In genomic region chr17:39196820-39197331, GRCh38 we compare ENCODE assay signal across 8 cellular contexts. TPM values are rescaled to one million over a fixed set of nuclear protein-coding genes. Genes with fewer than 3 reads are reported as not detected.
DNase-seq lines count a peak whose midpoint lies in the region; ATAC-seq, FAIRE-seq and TF ChIP-seq lines count a peak whose summit lies in the region.

No MANE protein-coding gene starts in this region.

- ATAC-seq in T-cell (replicated peaks in 1 of 4) (peak in 2 of 4 experiments; percentile 1 to 7), GM21619 (IDR thresholded peaks at IDR 0.05; ENCODE audit: unreplicated experiment) (no peak)

- POLR2A ChIA-PET in AG04449 (lab: Yijun Ruan, JAX), result no interaction called here
- POLR2A ChIA-PET in T-cell (lab: Charles Lee), result no interaction called here

- H3K79me2 ChIP-seq in fibroblast of lung (ENCODE audit: control insufficient read depth, insufficient read depth, low read length), result peaks cover 31% of the 10 kb centered on the region

- H3K4me3 Mint-ChIP-seq in T-cell (peak overlapping the region; percentile 91 to 99 (median 98)), progenitor cell of endocrine pancreas (ENCODE audit: low read depth) (peak overlapping the region; percentile 69)

- H3K27me3 ChIP-seq in fibroblast of lung (ENCODE audit: control insufficient read depth, insufficient read depth, low read length), result no peaks in the 10 kb centered on the region

- peak overlapping the region; percentile 69 for H3K4me2 ChIP-seq in fibroblast of lung (ENCODE audit: extremely low read depth, insufficient read depth, low read length)

- no peaks in the 10 kb centered on the region for H3K27me3 Mint-ChIP-seq in T-cell
- H3K27me3 Mint-ChIP-seq in progenitor cell of endocrine pancreas, result no peaks in the 10 kb centered on the region

- H3K36me3 ChIP-seq in fibroblast of lung (ENCODE audit: control insufficient read depth, insufficient read depth, low read length), result peaks cover 16% of the 10 kb centered on the region

- H3K4me3 ChIP-seq in AG04449 (ENCODE audit: low read depth, low read length) (peak overlapping the region; percentile 78), GM12865 (ENCODE audit: low read depth, low read length) (peak overlapping the region; percentile 83), fibroblast of lung (replicated peaks in 1 of 4; ENCODE audit: control extremely low read depth in 1 of 4, insufficient read depth in 1 of 4, low read depth in 3 of 4, low read length in 4 of 4) (peak overlapping the region; percentile 61 to 84 (median 68))

- TF ChIP-seq CTCF in AG04449 (IDR thresholded peaks at IDR 0.05; ENCODE audit: insufficient read depth, low read length, missing control alignments) (no peak), GM12865 (IDR thresholded peaks at IDR 0.05; ENCODE audit: insufficient read depth, low read depth, low read length, missing control alignments) (no peak), fibroblast of lung (conservative IDR thresholded peaks at IDR 0.05 in 1 of 2, IDR thresholded peaks at IDR 0.05 in 1 of 2; ENCODE audit: low read depth in 1 of 2, low read length in 2 of 2) (no peak), progenitor cell of endocrine pancreas (IDR thresholded peaks at IDR 0.05; ENCODE audit: unreplicated experiment) (no peak)

- H3K27ac ChIP-seq in fibroblast of lung (ENCODE audit: insufficient read depth, low read length), result peak overlapping the region; percentile 41

- DNase-seq in AG04449 (ENCODE audit: low read depth, low spot score) (no peak), GM12865 (ENCODE audit: low read depth) (peak; percentile 70), T-cell (peak in 1 of 34 experiments; percentile 22), fibroblast of lung (ENCODE audit: low read depth in 2 of 2) (no peak), progenitor cell of endocrine pancreas (ENCODE audit: low spot score, unreplicated experiment) (no peak), GM12891 (ENCODE audit: insufficient read length, low spot score) (no peak), pons (ENCODE audit: low spot score) (no peak)

- H3K27ac Mint-ChIP-seq in T-cell (no peak overlapping the region), progenitor cell of endocrine pancreas (no peak overlapping the region)

- no peak for TF ChIP-seq POLR2A in GM12891 (IDR thresholded peaks at IDR 0.05; ENCODE audit: low read depth, low read length)

- H3K9me3 Mint-ChIP-seq in T-cell, result no peaks in the 10 kb centered on the region
- no peaks in the 10 kb centered on the region for H3K9me3 Mint-ChIP-seq in progenitor cell of endocrine pancreas (ENCODE audit: low read depth)

- H3K4me1 Mint-ChIP-seq in T-cell (peaks cover 55 to 63% (median 60%) of the 10 kb centered on the region in 3 donors), progenitor cell of endocrine pancreas (ENCODE audit: low read depth) (peaks cover 14% of the 10 kb centered on the region)

- no peaks in the 10 kb centered on the region for H3K9me3 ChIP-seq in fibroblast of lung (ENCODE audit: control insufficient read depth, insufficient read depth, low read depth, low read length)

- peaks cover 19% of the 10 kb centered on the region for H3K36me3 Mint-ChIP-seq in T-cell
- peaks cover 11% of the 10 kb centered on the region for H3K36me3 Mint-ChIP-seq in progenitor cell of endocrine pancreas (ENCODE audit: insufficient read depth)

- H3K9ac ChIP-seq in fibroblast of lung (ENCODE audit: insufficient read depth, low read length), result peak overlapping the region; percentile 62

- FAIRE-seq in GM12891 (lab: Jason Lieb, UNC), result no peak

- H4K20me1 ChIP-seq in fibroblast of lung (ENCODE audit: control insufficient read depth, extremely low read depth, insufficient read depth, low read length), result no peaks in the 10 kb centered on the region

- CTCF ChIA-PET in AG04449 (lab: Yijun Ruan, JAX), result interaction anchor here (1.0 to 9.2 kb wide), 6 partner anchors 11 to 213 kb away, joined by 3 to 76 read pairs (median 8); no protein-coding TSS in a partner anchor
- CTCF ChIA-PET in T-cell (lab: Charles Lee), result interaction anchor here in 1 of 2 donors (1.4 to 1.5 kb wide), 2 partner anchors 43 to 214 kb away, joined by 3 read pairs; no protein-coding TSS in a partner anchor

- H3K4me1 ChIP-seq in fibroblast of lung (ENCODE audit: control insufficient read depth, extremely low read depth, insufficient read depth, low read length), result peaks cover 15% of the 10 kb centered on the region

- H2AFZ ChIP-seq in fibroblast of lung (ENCODE audit: low read length), result no peak overlapping the region

TF ChIP-seq in GM12891, 5 proteins besides CTCF, POLR2A, EP300 and RAD21:
- TF ChIP-seq POLR2AphosphoS5 (IDR thresholded peaks at IDR 0.05; ENCODE audit: low read depth, low read length) (no peak), SPI1 (IDR thresholded peaks at IDR 0.05; ENCODE audit: low read depth, low read length) (no peak), TAF1 (IDR thresholded peaks at IDR 0.05; ENCODE audit: low read depth, low read length) (no peak), POU2F2 (IDR thresholded peaks at IDR 0.05; ENCODE audit: low read depth, low read length) (no peak), PAX5 (IDR thresholded peaks at IDR 0.05; ENCODE audit: insufficient read depth, low read length, severe bottlenecking) (no peak)

RNA-seq across cellular contexts. Expression of gene CACNB1, which starts 0.6 kb away (rescaled TPM):
- 10 to 100 TPM; 10.8 to 23.2 (median 21.4) TPM for total RNA-seq in T-cell
- total RNA-seq in fibroblast of lung, result 2.3 and 5.9 TPM in 2 replicates
- 4.2 and 5.7 TPM in 2 replicates for polyA plus RNA-seq in fibroblast of lung
- 4.6 and 6.2 TPM in 2 replicates for polyA plus RNA-seq in fibroblast of lung (2012)
- polyA minus RNA-seq in fibroblast of lung (ENCODE audit: low replicate concordance), result 5.1 and 5.8 TPM in 2 replicates
- total RNA-seq in progenitor cell of endocrine pancreas, result 11.3 and 13.8 TPM in 2 replicates
- 2.3 TPM for polyA plus RNA-seq in GM12891 (2012; ENCODE audit: low read depth, missing spikeins)

RNA-seq across cellular contexts. Expression of gene RPL19, which starts 3.2 kb away (rescaled TPM):
- total RNA-seq in T-cell, result 1,000 to 10,000 TPM; 2,988 to 3,293 (median 3,174) TPM
- 1,378 and 1,996 TPM in 2 replicates for total RNA-seq in fibroblast of lung
- 1,814 and 2,237 TPM in 2 replicates for polyA plus RNA-seq in fibroblast of lung
- polyA plus RNA-seq in fibroblast of lung (2012), result 2,049 and 2,331 TPM in 2 replicates
- polyA minus RNA-seq in fibroblast of lung (ENCODE audit: low replicate concordance), result 547 and 575 TPM in 2 replicates
- total RNA-seq in progenitor cell of endocrine pancreas, result 1,229 and 1,297 TPM in 2 replicates
- 3,934 TPM for polyA plus RNA-seq in GM12891 (2012; ENCODE audit: low read depth, missing spikeins)

RNA-seq across cellular contexts. Expression of gene STAC2, which starts 28.9 kb away (rescaled TPM):
- total RNA-seq in T-cell, result under 1 TPM in 3 of 5 donors, not detected in 2; 0.12 to 0.15 (median 0.13) TPM
- total RNA-seq in fibroblast of lung, result under 0.01 TPM in 1 of 2 replicates, not detected in the other
- 0.01 TPM in 1 of 2 replicates, not detected in the other for polyA plus RNA-seq in fibroblast of lung
- not detected in 2 replicates for polyA plus RNA-seq in fibroblast of lung (2012)
- polyA minus RNA-seq in fibroblast of lung (ENCODE audit: low replicate concordance), result not detected in 2 replicates
- not detected in 2 replicates for total RNA-seq in progenitor cell of endocrine pancreas
- polyA plus RNA-seq in GM12891 (2012; ENCODE audit: low read depth, missing spikeins), result not detected

RNA-seq across cellular contexts. Expression of gene ARL5C, which starts 30.9 kb away (rescaled TPM):
- total RNA-seq in T-cell (under 1 TPM in 1 of 5 donors, not detected in 4; 0.90 TPM), fibroblast of lung (not detected in 2 replicates), progenitor cell of endocrine pancreas (not detected in 2 replicates)
- not detected in 2 replicates for polyA plus RNA-seq in fibroblast of lung
- not detected in 2 replicates for polyA plus RNA-seq in fibroblast of lung (2012)
- polyA minus RNA-seq in fibroblast of lung (ENCODE audit: low replicate concordance), result not detected in 2 replicates
- not detected for polyA plus RNA-seq in GM12891 (2012; ENCODE audit: low read depth, missing spikeins)

RNA-seq across cellular contexts. Expression of gene PLXDC1, which starts 45.4 kb away (rescaled TPM):
- total RNA-seq in T-cell, result 10 to 100 TPM in 3 of 5 donors, 1 to 10 TPM in 2; 6.3 to 74.9 (median 13.9) TPM
- total RNA-seq in fibroblast of lung, result 4.1 and 6.3 TPM in 2 replicates
- 4.7 and 5.8 TPM in 2 replicates for polyA plus RNA-seq in fibroblast of lung
- polyA plus RNA-seq in fibroblast of lung (2012), result 2.8 and 4.2 TPM in 2 replicates
- polyA minus RNA-seq in fibroblast of lung (ENCODE audit: low replicate concordance), result 9.7 and 17.0 TPM in 2 replicates
- 2.3 and 3.7 TPM in 2 replicates for total RNA-seq in progenitor cell of endocrine pancreas
- polyA plus RNA-seq in GM12891 (2012; ENCODE audit: low read depth, missing spikeins), result 0.06 TPM
